Comparison of ENCODE assay signal across 1 cellular context in genomic region chr3:49411550-49411967, GRCh38.
TF ChIP-seq lines count a peak whose summit lies in the region.

No MANE protein-coding gene starts in this region.

TF ChIP-seq in HepG2, 621 proteins besides CTCF, POLR2A, EP300 and RAD21 (continued from another document and continues in another):
- TF ChIP-seq KLF16 (CRISPR knock-in tag; IDR thresholded peaks at IDR 0.05) (no peak; a peak in 1 of 4 replicates), NR2C2 (CRISPR knock-in tag; IDR thresholded peaks at IDR 0.05; ENCODE audit: borderline replicate concordance) (peak; percentile 96), ZC3H4 (CRISPR knock-in tag; IDR thresholded peaks at IDR 0.05; ENCODE audit: borderline replicate concordance) (no peak), RNF2 (conservative IDR thresholded peaks at IDR 0.05; ENCODE audit: low read depth) (no peak), AHR (CRISPR knock-in tag; IDR thresholded peaks at IDR 0.05) (no peak), MAFK (conservative IDR thresholded peaks at IDR 0.05 in 1 of 2, IDR thresholded peaks at IDR 0.05 in 1 of 2; ENCODE audit: low read length in 2 of 2) (no peak), HDAC2 (CRISPR knock-in tag; IDR thresholded peaks at IDR 0.05) (no peak), ZNF280B (CRISPR knock-in tag; IDR thresholded peaks at IDR 0.05; ENCODE audit: borderline replicate concordance) (no peak), NCOR1 (IDR thresholded peaks at IDR 0.05; ENCODE audit: borderline replicate concordance, low read length) (0 out of 2 replicates have a peak, but pooled peaks have one; percentile 8), ZSCAN29 (CRISPR knock-in tag; conservative IDR thresholded peaks at IDR 0.05) (no peak), RNF219 (CRISPR knock-in tag; IDR thresholded peaks at IDR 0.05) (no peak), ZNF10 (CRISPR knock-in tag; IDR thresholded peaks at IDR 0.05; ENCODE audit: borderline replicate concordance, low read depth) (no peak), MEIS2 (CRISPR knock-in tag; IDR thresholded peaks at IDR 0.05) (peak; percentile 29; the same call in 1 of the 2 replicates), ZBTB33 (CRISPR knock-in tag; IDR thresholded peaks at IDR 0.05) (no peak), SALL2 (CRISPR knock-in tag; IDR thresholded peaks at IDR 0.05) (peak; percentile 31; the same call in 1 of the 2 replicates), CCDC6 (CRISPR knock-in tag; IDR thresholded peaks at IDR 0.05) (peak; percentile 89; the same call in 1 of the 2 replicates), ZNF615 (CRISPR knock-in tag; IDR thresholded peaks at IDR 0.05; ENCODE audit: borderline replicate concordance) (no peak), HNRNPUL1 (IDR thresholded peaks at IDR 0.05; ENCODE audit: low read depth, low read length) (no peak), RARG (CRISPR knock-in tag; IDR thresholded peaks at IDR 0.05; ENCODE audit: low read depth) (no peak), ZBTB4 (CRISPR knock-in tag; IDR thresholded peaks at IDR 0.05; ENCODE audit: borderline replicate concordance) (no peak), ZNF468 (CRISPR knock-in tag; IDR thresholded peaks at IDR 0.05) (0 out of 2 replicates have a peak, but pooled peaks have one; percentile 17), MED13 (CRISPR knock-in tag; IDR thresholded peaks at IDR 0.05) (no peak)
- TF ChIP-seq, protein P1, sequence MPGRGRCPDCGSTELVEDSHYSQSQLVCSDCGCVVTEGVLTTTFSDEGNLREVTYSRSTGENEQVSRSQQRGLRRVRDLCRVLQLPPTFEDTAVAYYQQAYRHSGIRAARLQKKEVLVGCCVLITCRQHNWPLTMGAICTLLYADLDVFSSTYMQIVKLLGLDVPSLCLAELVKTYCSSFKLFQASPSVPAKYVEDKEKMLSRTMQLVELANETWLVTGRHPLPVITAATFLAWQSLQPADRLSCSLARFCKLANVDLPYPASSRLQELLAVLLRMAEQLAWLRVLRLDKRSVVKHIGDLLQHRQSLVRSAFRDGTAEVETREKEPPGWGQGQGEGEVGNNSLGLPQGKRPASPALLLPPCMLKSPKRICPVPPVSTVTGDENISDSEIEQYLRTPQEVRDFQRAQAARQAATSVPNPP (CRISPR knock-in tag; IDR thresholded peaks at IDR 0.05): no peak
- TF ChIP-seq, protein P2, sequence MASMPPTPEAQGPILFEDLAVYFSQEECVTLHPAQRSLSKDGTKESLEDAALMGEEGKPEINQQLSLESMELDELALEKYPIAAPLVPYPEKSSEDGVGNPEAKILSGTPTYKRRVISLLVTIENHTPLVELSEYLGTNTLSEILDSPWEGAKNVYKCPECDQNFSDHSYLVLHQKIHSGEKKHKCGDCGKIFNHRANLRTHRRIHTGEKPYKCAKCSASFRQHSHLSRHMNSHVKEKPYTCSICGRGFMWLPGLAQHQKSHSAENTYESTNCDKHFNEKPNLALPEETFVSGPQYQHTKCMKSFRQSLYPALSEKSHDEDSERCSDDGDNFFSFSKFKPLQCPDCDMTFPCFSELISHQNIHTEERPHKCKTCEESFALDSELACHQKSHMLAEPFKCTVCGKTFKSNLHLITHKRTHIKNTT (CRISPR knock-in tag; IDR thresholded peaks at IDR 0.05): no peak
- TF ChIP-seq, protein P3, sequence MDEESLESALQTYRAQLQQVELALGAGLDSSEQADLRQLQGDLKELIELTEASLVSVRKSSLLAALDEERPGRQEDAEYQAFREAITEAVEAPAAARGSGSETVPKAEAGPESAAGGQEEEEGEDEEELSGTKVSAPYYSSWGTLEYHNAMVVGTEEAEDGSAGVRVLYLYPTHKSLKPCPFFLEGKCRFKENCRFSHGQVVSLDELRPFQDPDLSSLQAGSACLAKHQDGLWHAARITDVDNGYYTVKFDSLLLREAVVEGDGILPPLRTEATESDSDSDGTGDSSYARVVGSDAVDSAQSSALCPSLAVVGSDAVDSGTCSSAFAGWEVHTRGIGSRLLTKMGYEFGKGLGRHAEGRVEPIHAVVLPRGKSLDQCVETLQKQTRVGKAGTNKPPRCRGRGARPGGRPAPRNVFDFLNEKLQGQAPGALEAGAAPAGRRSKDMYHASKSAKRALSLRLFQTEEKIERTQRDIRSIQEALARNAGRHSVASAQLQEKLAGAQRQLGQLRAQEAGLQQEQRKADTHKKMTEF (CRISPR knock-in tag; IDR thresholded peaks at IDR 0.05): no peak
- TF ChIP-seq, protein P4, sequence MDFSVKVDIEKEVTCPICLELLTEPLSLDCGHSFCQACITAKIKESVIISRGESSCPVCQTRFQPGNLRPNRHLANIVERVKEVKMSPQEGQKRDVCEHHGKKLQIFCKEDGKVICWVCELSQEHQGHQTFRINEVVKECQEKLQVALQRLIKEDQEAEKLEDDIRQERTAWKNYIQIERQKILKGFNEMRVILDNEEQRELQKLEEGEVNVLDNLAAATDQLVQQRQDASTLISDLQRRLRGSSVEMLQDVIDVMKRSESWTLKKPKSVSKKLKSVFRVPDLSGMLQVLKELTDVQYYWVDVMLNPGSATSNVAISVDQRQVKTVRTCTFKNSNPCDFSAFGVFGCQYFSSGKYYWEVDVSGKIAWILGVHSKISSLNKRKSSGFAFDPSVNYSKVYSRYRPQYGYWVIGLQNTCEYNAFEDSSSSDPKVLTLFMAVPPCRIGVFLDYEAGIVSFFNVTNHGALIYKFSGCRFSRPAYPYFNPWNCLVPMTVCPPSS (IDR thresholded peaks at IDR 0.05): no peak
- TF ChIP-seq, protein P5, sequence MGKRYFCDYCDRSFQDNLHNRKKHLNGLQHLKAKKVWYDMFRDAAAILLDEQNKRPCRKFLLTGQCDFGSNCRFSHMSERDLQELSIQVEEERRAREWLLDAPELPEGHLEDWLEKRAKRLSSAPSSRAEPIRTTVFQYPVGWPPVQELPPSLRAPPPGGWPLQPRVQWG (CRISPR knock-in tag; IDR thresholded peaks at IDR 0.05; ENCODE audit: borderline replicate concordance, low read depth): no peak
- TF ChIP-seq, protein P6, sequence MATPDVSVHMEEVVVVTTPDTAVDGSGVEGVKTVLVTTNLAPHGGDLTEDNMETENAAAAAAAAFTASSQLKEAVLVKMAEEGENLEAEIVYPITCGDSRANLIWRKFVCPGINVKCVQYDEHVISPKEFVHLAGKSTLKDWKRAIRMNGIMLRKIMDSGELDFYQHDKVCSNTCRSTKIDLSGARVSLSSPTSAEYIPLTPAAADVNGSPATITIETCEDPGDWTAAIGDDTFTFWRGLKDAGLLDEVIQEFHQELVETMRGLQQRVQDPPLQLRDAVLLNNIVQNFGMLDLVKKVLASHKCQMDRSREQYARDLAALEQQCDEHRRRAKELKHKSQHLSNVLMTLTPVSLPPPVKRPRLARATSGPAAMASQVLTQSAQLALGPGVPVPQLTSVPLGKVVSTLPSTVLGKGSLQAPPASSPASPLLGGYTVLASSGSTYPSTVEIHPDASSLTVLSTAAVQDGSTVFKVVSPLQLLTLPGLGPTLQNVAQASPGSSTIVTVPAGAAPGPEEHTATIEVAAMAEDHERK (CRISPR knock-in tag; IDR thresholded peaks at IDR 0.05; ENCODE audit: low read depth): no peak
- TF ChIP-seq, protein P7, sequence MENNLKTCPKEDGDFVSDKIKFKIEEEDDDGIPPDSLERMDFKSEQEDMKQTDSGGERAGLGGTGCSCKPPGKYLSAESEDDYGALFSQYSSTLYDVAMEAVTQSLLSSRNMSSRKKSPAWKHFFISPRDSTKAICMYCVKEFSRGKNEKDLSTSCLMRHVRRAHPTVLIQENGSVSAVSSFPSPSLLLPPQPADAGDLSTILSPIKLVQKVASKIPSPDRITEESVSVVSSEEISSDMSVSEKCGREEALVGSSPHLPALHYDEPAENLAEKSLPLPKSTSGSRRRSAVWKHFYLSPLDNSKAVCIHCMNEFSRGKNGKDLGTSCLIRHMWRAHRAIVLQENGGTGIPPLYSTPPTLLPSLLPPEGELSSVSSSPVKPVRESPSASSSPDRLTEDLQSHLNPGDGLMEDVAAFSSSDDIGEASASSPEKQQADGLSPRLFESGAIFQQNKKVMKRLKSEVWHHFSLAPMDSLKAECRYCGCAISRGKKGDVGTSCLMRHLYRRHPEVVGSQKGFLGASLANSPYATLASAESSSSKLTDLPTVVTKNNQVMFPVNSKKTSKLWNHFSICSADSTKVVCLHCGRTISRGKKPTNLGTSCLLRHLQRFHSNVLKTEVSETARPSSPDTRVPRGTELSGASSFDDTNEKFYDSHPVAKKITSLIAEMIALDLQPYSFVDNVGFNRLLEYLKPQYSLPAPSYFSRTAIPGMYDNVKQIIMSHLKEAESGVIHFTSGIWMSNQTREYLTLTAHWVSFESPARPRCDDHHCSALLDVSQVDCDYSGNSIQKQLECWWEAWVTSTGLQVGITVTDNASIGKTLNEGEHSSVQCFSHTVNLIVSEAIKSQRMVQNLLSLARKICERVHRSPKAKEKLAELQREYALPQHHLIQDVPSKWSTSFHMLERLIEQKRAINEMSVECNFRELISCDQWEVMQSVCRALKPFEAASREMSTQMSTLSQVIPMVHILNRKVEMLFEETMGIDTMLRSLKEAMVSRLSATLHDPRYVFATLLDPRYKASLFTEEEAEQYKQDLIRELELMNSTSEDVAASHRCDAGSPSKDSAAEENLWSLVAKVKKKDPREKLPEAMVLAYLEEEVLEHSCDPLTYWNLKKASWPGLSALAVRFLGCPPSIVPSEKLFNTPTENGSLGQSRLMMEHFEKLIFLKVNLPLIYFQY (CRISPR knock-in tag; IDR thresholded peaks at IDR 0.05; ENCODE audit: borderline replicate concordance): no peak
- TF ChIP-seq, protein P8, sequence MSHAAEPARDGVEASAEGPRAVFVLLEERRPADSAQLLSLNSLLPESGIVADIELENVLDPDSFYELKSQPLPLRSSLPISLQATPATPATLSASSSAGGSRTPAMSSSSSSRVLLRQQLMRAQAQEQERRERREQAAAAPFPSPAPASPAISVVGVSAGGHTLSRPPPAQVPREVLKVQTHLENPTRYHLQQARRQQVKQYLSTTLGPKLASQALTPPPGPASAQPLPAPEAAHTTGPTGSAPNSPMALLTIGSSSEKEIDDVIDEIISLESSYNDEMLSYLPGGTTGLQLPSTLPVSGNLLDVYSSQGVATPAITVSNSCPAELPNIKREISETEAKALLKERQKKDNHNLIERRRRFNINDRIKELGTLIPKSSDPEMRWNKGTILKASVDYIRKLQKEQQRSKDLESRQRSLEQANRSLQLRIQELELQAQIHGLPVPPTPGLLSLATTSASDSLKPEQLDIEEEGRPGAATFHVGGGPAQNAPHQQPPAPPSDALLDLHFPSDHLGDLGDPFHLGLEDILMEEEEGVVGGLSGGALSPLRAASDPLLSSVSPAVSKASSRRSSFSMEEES (CRISPR knock-in tag; IDR thresholded peaks at IDR 0.05): no peak
